Comparison of ENCODE assay signal across 7 cellular contexts in the genomic region with DNA sequence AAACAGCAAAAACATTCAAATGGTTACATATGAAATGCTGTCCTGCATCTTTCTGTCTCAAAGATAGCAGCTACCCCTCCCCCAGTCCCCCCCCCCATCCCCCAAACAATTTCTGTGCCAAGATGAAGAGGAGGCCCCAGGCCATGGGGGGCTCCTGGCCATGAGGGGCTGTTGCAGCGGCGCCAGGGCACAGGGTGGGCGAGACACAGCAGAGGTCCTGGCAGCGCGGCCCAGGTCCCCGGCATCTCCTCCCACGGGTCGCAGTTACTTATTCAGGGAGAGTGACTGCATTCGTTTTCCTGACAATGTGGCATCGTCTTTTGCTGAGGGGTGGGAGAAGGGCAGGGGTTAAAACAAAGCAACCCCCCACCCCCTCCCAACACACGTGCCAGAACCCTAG. TPM values are rescaled to one million over a fixed set of nuclear protein-coding genes. Genes with fewer than 3 reads are reported as not detected.
A peak's percentile ranks its signal among the peaks of the same experiment; 100 is the strongest.
DNase-seq lines count a peak whose midpoint lies in the region; ATAC-seq, FAIRE-seq and TF ChIP-seq lines count a peak whose summit lies in the region.
"Not testable (repeated sequence)": the region's sequence is repeated elsewhere in the genome, so short reads cannot be mapped to it uniquely, and the experiment has no call there.

No MANE protein-coding gene starts in this region.

- DNase-seq in CD4-positive, alpha-beta T cell; Panc1 (ENCODE audit: low read depth, low spot score); activated CD4-positive, alpha-beta T cell treated with anti-CD3 and anti-CD28 coated beads for 36 hours; activated T-cell treated with anti-CD3 and anti-CD28 coated beads, Interleukin-2, amount 50 U/mL, for 24 hours; astrocyte (ENCODE audit: low read depth); HepG2 (ENCODE audit: low spot score): not testable (repeated sequence)
- peak; percentile 14 for DNase-seq in osteoblast (ENCODE audit: insufficient read length, low spot score, missing footprints)

- not testable (repeated sequence) for H3K27me3 ChIP-seq in CD4-positive, alpha-beta T cell (ENCODE audit: control insufficient read depth, insufficient read depth, low read length); Panc1 (ENCODE audit: control insufficient read depth, insufficient read depth, low read length); astrocyte (ENCODE audit: insufficient read depth, low read length); HepG2 (ENCODE audit: control insufficient read depth in 1 of 2, insufficient read depth in 2 of 2, low read length in 2 of 2); osteoblast (ENCODE audit: insufficient read depth, low read length)

- H3K27ac ChIP-seq in CD4-positive, alpha-beta T cell (ENCODE audit: low read depth, low read length); astrocyte (ENCODE audit: low read depth, low read length); HepG2 (ENCODE audit: extremely low read length, insufficient read depth, low read length); osteoblast (ENCODE audit: low read depth, low read length): not testable (repeated sequence)
- peak overlapping the region; percentile 78; the same call in 1 of the 2 replicates for H3K27ac ChIP-seq in Panc1 (ENCODE audit: low read length)

- POLR2A ChIA-PET in CD4-positive, alpha-beta T cell (lab: Charles Lee): interaction anchor here (8.7 kb wide), 1 partner anchor 12 kb away, joined by 105 read pairs; the partner anchor contains the start of genes BUD31 and PDAP1
- POLR2A ChIA-PET in Panc1 (lab: Charles Lee); activated CD4-positive, alpha-beta T cell treated with anti-CD3 and anti-CD28 coated beads for 36 hours (lab: Charles Lee): not testable (repeated sequence)
- POLR2A ChIA-PET in HepG2 (lab: Yijun Ruan, JAX): interaction anchor here (1.9 kb wide), 1 partner anchor 12 kb away, joined by 7 read pairs; the partner anchor contains the start of genes BUD31 and PDAP1

- CTCF ChIA-PET in CD4-positive, alpha-beta T cell (lab: Charles Lee); Panc1 (lab: Charles Lee); HepG2 (lab: Yijun Ruan, JAX; ENCODE audit: low intra/inter-chr PET ratio, low total read pairs): not testable (repeated sequence)
- CTCF ChIA-PET in activated CD4-positive, alpha-beta T cell treated with anti-CD3 and anti-CD28 coated beads for 36 hours (lab: Charles Lee): interaction anchor here (1.2 kb wide), 1 partner anchor 10 kb away, joined by 5 read pairs; no protein-coding TSS in a partner anchor

- peak overlapping the region; percentile 27 for H3K27ac Mint-ChIP-seq in CD4-positive, alpha-beta T cell
- peak overlapping the region; percentile 51 for H3K27ac Mint-ChIP-seq in activated CD4-positive, alpha-beta T cell treated with anti-CD3 and anti-CD28 coated beads for 36 hours
- H3K27ac Mint-ChIP-seq in activated T-cell treated with anti-CD3 and anti-CD28 coated beads, Interleukin-2, amount 50 U/mL, for 24 hours: peak overlapping the region; percentile 92
- H3K27ac Mint-ChIP-seq in astrocyte (ENCODE audit: unreplicated experiment): peak overlapping the region; percentile 62

- not testable (repeated sequence) for TF ChIP-seq CTCF in CD4-positive, alpha-beta T cell (IDR thresholded peaks at IDR 0.05); Panc1 (IDR thresholded peaks at IDR 0.05); astrocyte (IDR thresholded peaks at IDR 0.05; ENCODE audit: insufficient read depth, low read depth, low read length); HepG2 (CRISPR knock-in tag; IDR thresholded peaks at IDR 0.05); osteoblast (IDR thresholded peaks at IDR 0.05; ENCODE audit: extremely low read depth, low read depth, low read length)

- H3K4me1 ChIP-seq in Panc1 (ENCODE audit: control insufficient read depth, insufficient read depth, low read length) (peaks cover 59% of the 10 kb centered on the region), astrocyte (ENCODE audit: insufficient read depth, low read length) (peaks cover 17% of the 10 kb centered on the region)
- not testable (repeated sequence) for H3K4me1 ChIP-seq in HepG2 (ENCODE audit: insufficient read depth, low read length); osteoblast (ENCODE audit: insufficient read depth, low read length)

- not testable (repeated sequence) for H3K4me3 ChIP-seq in Panc1 (ENCODE audit: low read depth in 2 of 2, low read length in 2 of 2); astrocyte (ENCODE audit: insufficient read depth, low read depth, low read length); HepG2 (replicated peaks in 1 of 3; ENCODE audit: insufficient read depth in 1 of 3, low read depth in 2 of 3, low read length in 3 of 3); osteoblast (ENCODE audit: insufficient read depth, low read length)

- not testable (repeated sequence) for H3K36me3 ChIP-seq in Panc1 (ENCODE audit: control insufficient read depth, insufficient read depth, low read length)
- peaks cover 39% of the 10 kb centered on the region for H3K36me3 ChIP-seq in astrocyte (ENCODE audit: insufficient read depth, low read length)
- peaks cover 33 to 83% of the 10 kb centered on the region in 2 experiments for H3K36me3 ChIP-seq in HepG2 (replicated peaks in 1 of 2; ENCODE audit: control insufficient read depth in 1 of 2, insufficient read depth in 2 of 2, low read length in 2 of 2)
- H3K36me3 ChIP-seq in osteoblast (ENCODE audit: insufficient read depth, low read length): peaks cover 81% of the 10 kb centered on the region

- not testable (repeated sequence) for H3K9me3 Mint-ChIP-seq in CD4-positive, alpha-beta T cell; activated CD4-positive, alpha-beta T cell treated with anti-CD3 and anti-CD28 coated beads for 36 hours (ENCODE audit: low read depth); activated T-cell treated with anti-CD3 and anti-CD28 coated beads, Interleukin-2, amount 50 U/mL, for 24 hours; astrocyte (ENCODE audit: unreplicated experiment)

- H4K20me1 ChIP-seq in astrocyte (ENCODE audit: insufficient read depth, low read length): peaks cover 86% of the 10 kb centered on the region
- H4K20me1 ChIP-seq in HepG2 (ENCODE audit: insufficient read depth, low read length): not testable (repeated sequence)
- peaks cover 27% of the 10 kb centered on the region for H4K20me1 ChIP-seq in osteoblast (ENCODE audit: insufficient read depth, low read length)

- not testable (repeated sequence) for H3K9ac ChIP-seq in astrocyte (ENCODE audit: low read length); HepG2 (ENCODE audit: insufficient read depth, low read depth, low read length)

- TF ChIP-seq EP300 in HepG2 (IDR thresholded peaks at IDR 0.05; ENCODE audit: low read depth in 2 of 2, low read length in 2 of 2); HepG2 (CRISPR knock-in tag; IDR thresholded peaks at IDR 0.05; ENCODE audit: borderline replicate concordance): not testable (repeated sequence)

- not testable (repeated sequence) for TF ChIP-seq POLR2A in HepG2 (IDR thresholded peaks at IDR 0.05; ENCODE audit: insufficient read depth in 1 of 2, low read depth in 2 of 2, low read length in 2 of 2)

- intact Hi-C loops in CD4-positive, alpha-beta T cell (cut with DNase I, micrococcal nuclease); Panc1 (cut with micrococcal nuclease; ENCODE audit: unreplicated experiment); activated CD4-positive, alpha-beta T cell treated with anti-CD3 and anti-CD28 coated beads for 36 hours (cut with DNase I, micrococcal nuclease); HepG2 (cut with micrococcal nuclease; ENCODE audit: unreplicated experiment): not testable (repeated sequence)

- in situ Hi-C loops in Panc1 (cut with HindIII; ENCODE audit: low pct_unique_long_range_greater_than_20kb, low sequenced_read_pairs); HepG2 (cut with HindIII; ENCODE audit: extremely low pct_ligation_motif_present, low pct_unique_long_range_greater_than_20kb): not testable (repeated sequence)

- H3K4me1 Mint-ChIP-seq in CD4-positive, alpha-beta T cell (ENCODE audit: low read depth): peaks cover 24% of the 10 kb centered on the region
- peaks cover 20% of the 10 kb centered on the region for H3K4me1 Mint-ChIP-seq in activated CD4-positive, alpha-beta T cell treated with anti-CD3 and anti-CD28 coated beads for 36 hours
- H3K4me1 Mint-ChIP-seq in activated T-cell treated with anti-CD3 and anti-CD28 coated beads, Interleukin-2, amount 50 U/mL, for 24 hours (ENCODE audit: low read depth): peaks cover 33% of the 10 kb centered on the region
- peaks cover 14% of the 10 kb centered on the region for H3K4me1 Mint-ChIP-seq in astrocyte (ENCODE audit: low read depth, unreplicated experiment)

- 97% methylated on average over 11 of the region's 11 CpGs for WGBS in HepG2 (ENCODE audit: low lambda C conversion rate)

- not testable (repeated sequence) for H3K4me2 ChIP-seq in astrocyte (ENCODE audit: low read length); HepG2 (ENCODE audit: low read depth, low read length); osteoblast (ENCODE audit: insufficient read depth, low read length)

- H3K36me3 Mint-ChIP-seq in CD4-positive, alpha-beta T cell (ENCODE audit: low read depth): peaks cover 91% of the 10 kb centered on the region
- peaks cover 65% of the 10 kb centered on the region for H3K36me3 Mint-ChIP-seq in activated CD4-positive, alpha-beta T cell treated with anti-CD3 and anti-CD28 coated beads for 36 hours (ENCODE audit: low read depth)
- H3K36me3 Mint-ChIP-seq in activated T-cell treated with anti-CD3 and anti-CD28 coated beads, Interleukin-2, amount 50 U/mL, for 24 hours (ENCODE audit: low read depth): peaks cover 99% of the 10 kb centered on the region
- H3K36me3 Mint-ChIP-seq in astrocyte (ENCODE audit: low read depth, unreplicated experiment): peaks cover 21% of the 10 kb centered on the region

- FAIRE-seq in astrocyte (lab: Jason Lieb, UNC); HepG2 (lab: Jason Lieb, UNC): not testable (repeated sequence)

- not testable (repeated sequence) for H2AFZ ChIP-seq in astrocyte (ENCODE audit: low read depth, low read length); HepG2 (ENCODE audit: low read length); osteoblast (ENCODE audit: low read length)

- not testable (repeated sequence) for ATAC-seq in CD4-positive, alpha-beta T cell (ENCODE audit: poor library complexity); Panc1; activated CD4-positive, alpha-beta T cell treated with anti-CD3 and anti-CD28 coated beads for 36 hours; HepG2

- not testable (repeated sequence) for TF ChIP-seq RAD21 in HepG2 (CRISPR knock-in tag; IDR thresholded peaks at IDR 0.05)

- not testable (repeated sequence) for H3K4me3 Mint-ChIP-seq in CD4-positive, alpha-beta T cell; activated CD4-positive, alpha-beta T cell treated with anti-CD3 and anti-CD28 coated beads for 36 hours; activated T-cell treated with anti-CD3 and anti-CD28 coated beads, Interleukin-2, amount 50 U/mL, for 24 hours; astrocyte (ENCODE audit: unreplicated experiment)

- not testable (repeated sequence) for H3K9me3 ChIP-seq in CD4-positive, alpha-beta T cell (ENCODE audit: control insufficient read depth, low read length); Panc1 (ENCODE audit: control insufficient read depth, insufficient read depth, low read depth, low read length); astrocyte (ENCODE audit: insufficient read depth, low read depth, low read length); HepG2 (ENCODE audit: low read length); osteoblast (ENCODE audit: low read depth, low read length)

- H3K27me3 Mint-ChIP-seq in CD4-positive, alpha-beta T cell; activated CD4-positive, alpha-beta T cell treated with anti-CD3 and anti-CD28 coated beads for 36 hours; activated T-cell treated with anti-CD3 and anti-CD28 coated beads, Interleukin-2, amount 50 U/mL, for 24 hours; astrocyte (ENCODE audit: low read depth, unreplicated experiment): not testable (repeated sequence)

- H3K79me2 ChIP-seq in astrocyte (ENCODE audit: insufficient read depth, low read length) (peaks cover 27% of the 10 kb centered on the region), osteoblast (ENCODE audit: insufficient read depth, low read length) (peaks cover 29% of the 10 kb centered on the region)
- not testable (repeated sequence) for H3K79me2 ChIP-seq in HepG2 (ENCODE audit: insufficient read depth, low read length)

- not testable (repeated sequence) for BruUV-seq in Panc1 (replicated peaks; lab: Mats Ljungman, UMichigan); HepG2 (replicated peaks; lab: Mats Ljungman, UMichigan)

RNA-seq across cellular contexts. Expression of gene PDAP1, which starts 12.0 kb away (rescaled TPM):
- total RNA-seq in CD4-positive, alpha-beta T cell: 10 to 100 TPM; 35.0 to 38.0 TPM
- total RNA-seq in Panc1 (2021; ENCODE audit: unreplicated experiment) (147 TPM), astrocyte (106 and 111 TPM in 2 replicates), HepG2 (2016; rRNA removed; fragmentation: Illumina TruSeq; extraction: Trizol) (95.1 and 100 TPM in 2 replicates), osteoblast (33.0 and 33.7 TPM in 2 replicates)
- 442 TPM for polyA plus RNA-seq in Panc1 (2012; ENCODE audit: insufficient read length)
- total RNA-seq in activated CD4-positive, alpha-beta T cell treated with anti-CD3 and anti-CD28 coated beads for 36 hours: 100 to 1,000 TPM; 171 TPM
- total RNA-seq in HepG2 (2016; cell fraction: cytosol; rRNA removed; fragmentation: Illumina TruSeq; extraction: Trizol; ENCODE audit: low read depth): 15.0 and 19.2 TPM in 2 replicates
- total RNA-seq in HepG2 (2016; cell fraction: insoluble cytoplasmic fraction; rRNA removed; fragmentation: Illumina TruSeq; extraction: Trizol): 90.3 and 105 TPM in 2 replicates
- 52.2 and 52.9 TPM in 2 replicates for total RNA-seq in HepG2 (2016; cell fraction: membrane; rRNA removed; fragmentation: Illumina TruSeq; extraction: Trizol)
- total RNA-seq in HepG2 (2016; cell fraction: nucleus; rRNA removed; fragmentation: Illumina TruSeq; extraction: Trizol): 30.1 and 33.8 TPM in 2 replicates
- polyA plus RNA-seq in HepG2 (2011; rRNA removed): 12.8 and 13.0 TPM in 2 replicates
- polyA plus RNA-seq in HepG2 (2011; cell fraction: cytosol; rRNA removed): 19.6 and 25.2 TPM in 2 replicates
- 14.1 and 20.3 TPM in 2 replicates for polyA plus RNA-seq in HepG2 (2011; cell fraction: nucleus; rRNA removed)
- polyA plus RNA-seq in HepG2 (2012): 53.9 and 81.7 TPM in 2 replicates
- 38.3 and 39.1 TPM in 2 replicates for polyA plus RNA-seq in HepG2 (2016; cell fraction: cytosol; fragmentation: Illumina TruSeq; extraction: Trizol; ENCODE audit: low read depth)
- polyA plus RNA-seq in HepG2 (2016; cell fraction: insoluble cytoplasmic fraction; fragmentation: Illumina TruSeq; extraction: Trizol; ENCODE audit: low read depth): 158 and 188 TPM in 2 replicates
- polyA plus RNA-seq in HepG2 (2016; cell fraction: membrane; fragmentation: Illumina TruSeq; extraction: Trizol; ENCODE audit: low read depth): 81.7 and 84.4 TPM in 2 replicates
- 112 and 119 TPM in 2 replicates for polyA plus RNA-seq in HepG2 (2016; cell fraction: nucleus; fragmentation: Illumina TruSeq; extraction: Trizol; ENCODE audit: insufficient read depth, low read depth)
- polyA minus RNA-seq in HepG2 (2011; rRNA and poly(A)+ RNA removed; ENCODE audit: low replicate concordance): 11.3 and 20.5 TPM in 2 replicates
- polyA minus RNA-seq in HepG2 (2011; cell fraction: cytosol; rRNA and poly(A)+ RNA removed): 9.1 and 13.5 TPM in 2 replicates
- 5.4 and 7.5 TPM in 2 replicates for polyA minus RNA-seq in HepG2 (2011; cell fraction: nucleus; rRNA and poly(A)+ RNA removed)

RNA-seq across cellular contexts. Expression of gene BUD31, which starts 12.4 kb away (rescaled TPM):
- total RNA-seq in CD4-positive, alpha-beta T cell: 100 to 1,000 TPM; 147 to 153 TPM
- total RNA-seq in Panc1 (2021; ENCODE audit: unreplicated experiment) (179 TPM), astrocyte (167 and 176 TPM in 2 replicates), HepG2 (2016; rRNA removed; fragmentation: Illumina TruSeq; extraction: Trizol) (79.1 and 101 TPM in 2 replicates), osteoblast (122 and 124 TPM in 2 replicates)
- polyA plus RNA-seq in Panc1 (2012; ENCODE audit: insufficient read length): 225 TPM
- 100 to 1,000 TPM; 140 to 190 TPM for total RNA-seq in activated CD4-positive, alpha-beta T cell treated with anti-CD3 and anti-CD28 coated beads for 36 hours
- total RNA-seq in HepG2 (2016; cell fraction: cytosol; rRNA removed; fragmentation: Illumina TruSeq; extraction: Trizol; ENCODE audit: low read depth): 107 and 126 TPM in 2 replicates
- total RNA-seq in HepG2 (2016; cell fraction: insoluble cytoplasmic fraction; rRNA removed; fragmentation: Illumina TruSeq; extraction: Trizol): 82.3 and 106 TPM in 2 replicates
- 94.8 and 104 TPM in 2 replicates for total RNA-seq in HepG2 (2016; cell fraction: membrane; rRNA removed; fragmentation: Illumina TruSeq; extraction: Trizol)
- 32.8 and 34.3 TPM in 2 replicates for total RNA-seq in HepG2 (2016; cell fraction: nucleus; rRNA removed; fragmentation: Illumina TruSeq; extraction: Trizol)
- 29.8 and 35.1 TPM in 2 replicates for polyA plus RNA-seq in HepG2 (2011; rRNA removed)
- 28.0 and 29.4 TPM in 2 replicates for polyA plus RNA-seq in HepG2 (2011; cell fraction: cytosol; rRNA removed)
- polyA plus RNA-seq in HepG2 (2011; cell fraction: nucleus; rRNA removed): 22.8 and 23.2 TPM in 2 replicates
- polyA plus RNA-seq in HepG2 (2012): 43.3 and 47.1 TPM in 2 replicates
- 95.5 and 116 TPM in 2 replicates for polyA plus RNA-seq in HepG2 (2016; cell fraction: cytosol; fragmentation: Illumina TruSeq; extraction: Trizol; ENCODE audit: low read depth)
- 107 and 115 TPM in 2 replicates for polyA plus RNA-seq in HepG2 (2016; cell fraction: insoluble cytoplasmic fraction; fragmentation: Illumina TruSeq; extraction: Trizol; ENCODE audit: low read depth)
- polyA plus RNA-seq in HepG2 (2016; cell fraction: membrane; fragmentation: Illumina TruSeq; extraction: Trizol; ENCODE audit: low read depth): 80.6 and 97.1 TPM in 2 replicates
- polyA plus RNA-seq in HepG2 (2016; cell fraction: nucleus; fragmentation: Illumina TruSeq; extraction: Trizol; ENCODE audit: insufficient read depth, low read depth): 49.7 and 51.5 TPM in 2 replicates
- polyA minus RNA-seq in HepG2 (2011; rRNA and poly(A)+ RNA removed; ENCODE audit: low replicate concordance): 27.6 and 30.9 TPM in 2 replicates
- polyA minus RNA-seq in HepG2 (2011; cell fraction: cytosol; rRNA and poly(A)+ RNA removed): 16.5 and 20.6 TPM in 2 replicates
- polyA minus RNA-seq in HepG2 (2011; cell fraction: nucleus; rRNA and poly(A)+ RNA removed): 17.6 and 25.0 TPM in 2 replicates

RNA-seq across cellular contexts. Expression of gene ARPC1B, which starts 21.9 kb away (rescaled TPM):
- 10 to 100 TPM; 58.8 to 66.6 TPM for total RNA-seq in CD4-positive, alpha-beta T cell
- total RNA-seq in Panc1 (2021; ENCODE audit: unreplicated experiment) (266 TPM), astrocyte (170 and 175 TPM in 2 replicates), HepG2 (2016; rRNA removed; fragmentation: Illumina TruSeq; extraction: Trizol) (89.1 and 92.2 TPM in 2 replicates), osteoblast (248 and 273 TPM in 2 replicates)
- 692 TPM for polyA plus RNA-seq in Panc1 (2012; ENCODE audit: insufficient read length)
- 100 to 1,000 TPM; 318 to 326 TPM for total RNA-seq in activated CD4-positive, alpha-beta T cell treated with anti-CD3 and anti-CD28 coated beads for 36 hours
- total RNA-seq in HepG2 (2016; cell fraction: cytosol; rRNA removed; fragmentation: Illumina TruSeq; extraction: Trizol; ENCODE audit: low read depth): 177 and 178 TPM in 2 replicates
- 96.5 and 103 TPM in 2 replicates for total RNA-seq in HepG2 (2016; cell fraction: insoluble cytoplasmic fraction; rRNA removed; fragmentation: Illumina TruSeq; extraction: Trizol)
- total RNA-seq in HepG2 (2016; cell fraction: membrane; rRNA removed; fragmentation: Illumina TruSeq; extraction: Trizol): 193 and 196 TPM in 2 replicates
- total RNA-seq in HepG2 (2016; cell fraction: nucleus; rRNA removed; fragmentation: Illumina TruSeq; extraction: Trizol): 40.7 and 55.8 TPM in 2 replicates
- polyA plus RNA-seq in HepG2 (2011; rRNA removed): 72.9 and 89.3 TPM in 2 replicates
- polyA plus RNA-seq in HepG2 (2011; cell fraction: cytosol; rRNA removed): 96.6 and 133 TPM in 2 replicates
- 99.1 and 115 TPM in 2 replicates for polyA plus RNA-seq in HepG2 (2011; cell fraction: nucleus; rRNA removed)
- 36.2 and 88.7 TPM in 2 replicates for polyA plus RNA-seq in HepG2 (2012)
- 263 and 307 TPM in 2 replicates for polyA plus RNA-seq in HepG2 (2016; cell fraction: cytosol; fragmentation: Illumina TruSeq; extraction: Trizol; ENCODE audit: low read depth)
- 123 and 124 TPM in 2 replicates for polyA plus RNA-seq in HepG2 (2016; cell fraction: insoluble cytoplasmic fraction; fragmentation: Illumina TruSeq; extraction: Trizol; ENCODE audit: low read depth)
- 224 and 233 TPM in 2 replicates for polyA plus RNA-seq in HepG2 (2016; cell fraction: membrane; fragmentation: Illumina TruSeq; extraction: Trizol; ENCODE audit: low read depth)
- polyA plus RNA-seq in HepG2 (2016; cell fraction: nucleus; fragmentation: Illumina TruSeq; extraction: Trizol; ENCODE audit: insufficient read depth, low read depth): 78.2 and 84.5 TPM in 2 replicates
- 58.7 and 66.9 TPM in 2 replicates for polyA minus RNA-seq in HepG2 (2011; rRNA and poly(A)+ RNA removed; ENCODE audit: low replicate concordance)
- polyA minus RNA-seq in HepG2 (2011; cell fraction: cytosol; rRNA and poly(A)+ RNA removed): 37.9 and 45.0 TPM in 2 replicates
- 27.1 and 29.6 TPM in 2 replicates for polyA minus RNA-seq in HepG2 (2011; cell fraction: nucleus; rRNA and poly(A)+ RNA removed)

RNA-seq across cellular contexts. Expression of gene PTCD1, which starts 42.2 kb away (rescaled TPM):
- 1 to 10 TPM; 4.8 to 5.3 TPM for total RNA-seq in CD4-positive, alpha-beta T cell
- total RNA-seq in Panc1 (2021; ENCODE audit: unreplicated experiment) (15.0 TPM), astrocyte (5.8 and 7.4 TPM in 2 replicates), HepG2 (2016; rRNA removed; fragmentation: Illumina TruSeq; extraction: Trizol) (4.7 and 8.4 TPM in 2 replicates), osteoblast (5.3 and 7.6 TPM in 2 replicates)
- polyA plus RNA-seq in Panc1 (2012; ENCODE audit: insufficient read length): 13.8 TPM
- 1 to 10 TPM; 4.7 to 7.7 TPM for total RNA-seq in activated CD4-positive, alpha-beta T cell treated with anti-CD3 and anti-CD28 coated beads for 36 hours
- 1.1 TPM in 2 replicates for total RNA-seq in HepG2 (2016; cell fraction: cytosol; rRNA removed; fragmentation: Illumina TruSeq; extraction: Trizol; ENCODE audit: low read depth)
- total RNA-seq in HepG2 (2016; cell fraction: insoluble cytoplasmic fraction; rRNA removed; fragmentation: Illumina TruSeq; extraction: Trizol): 6.6 and 6.9 TPM in 2 replicates
- total RNA-seq in HepG2 (2016; cell fraction: membrane; rRNA removed; fragmentation: Illumina TruSeq; extraction: Trizol): 2.7 and 3.1 TPM in 2 replicates
- total RNA-seq in HepG2 (2016; cell fraction: nucleus; rRNA removed; fragmentation: Illumina TruSeq; extraction: Trizol): 5.3 and 7.0 TPM in 2 replicates
- 3.0 and 3.4 TPM in 2 replicates for polyA plus RNA-seq in HepG2 (2011; rRNA removed)
- polyA plus RNA-seq in HepG2 (2011; cell fraction: cytosol; rRNA removed): 2.6 and 3.5 TPM in 2 replicates
- 8.7 and 9.3 TPM in 2 replicates for polyA plus RNA-seq in HepG2 (2011; cell fraction: nucleus; rRNA removed)
- polyA plus RNA-seq in HepG2 (2012): 2.8 and 4.0 TPM in 2 replicates
- 0.45 and 0.50 TPM in 2 replicates for polyA plus RNA-seq in HepG2 (2016; cell fraction: cytosol; fragmentation: Illumina TruSeq; extraction: Trizol; ENCODE audit: low read depth)
- 3.6 and 4.2 TPM in 2 replicates for polyA plus RNA-seq in HepG2 (2016; cell fraction: insoluble cytoplasmic fraction; fragmentation: Illumina TruSeq; extraction: Trizol; ENCODE audit: low read depth)
- 1.1 TPM in 2 replicates for polyA plus RNA-seq in HepG2 (2016; cell fraction: membrane; fragmentation: Illumina TruSeq; extraction: Trizol; ENCODE audit: low read depth)
- polyA plus RNA-seq in HepG2 (2016; cell fraction: nucleus; fragmentation: Illumina TruSeq; extraction: Trizol; ENCODE audit: insufficient read depth, low read depth): 7.2 and 7.4 TPM in 2 replicates
- 4.9 and 6.4 TPM in 2 replicates for polyA minus RNA-seq in HepG2 (2011; rRNA and poly(A)+ RNA removed; ENCODE audit: low replicate concordance)
- polyA minus RNA-seq in HepG2 (2011; cell fraction: cytosol; rRNA and poly(A)+ RNA removed): 2.3 and 3.4 TPM in 2 replicates
- 3.3 and 5.2 TPM in 2 replicates for polyA minus RNA-seq in HepG2 (2011; cell fraction: nucleus; rRNA and poly(A)+ RNA removed)

RNA-seq across cellular contexts. Expression of gene CPSF4, which starts 42.3 kb away (rescaled TPM):
- total RNA-seq in CD4-positive, alpha-beta T cell: 10 to 100 TPM; 28.1 to 31.7 TPM
- 57.0 TPM for total RNA-seq in Panc1 (2021; ENCODE audit: unreplicated experiment)
- polyA plus RNA-seq in Panc1 (2012; ENCODE audit: insufficient read length): 44.8 TPM
- 10 to 100 TPM; 56.1 to 57.9 TPM for total RNA-seq in activated CD4-positive, alpha-beta T cell treated with anti-CD3 and anti-CD28 coated beads for 36 hours
- total RNA-seq in astrocyte: 42.8 and 46.8 TPM in 2 replicates
- total RNA-seq in HepG2 (2016; rRNA removed; fragmentation: Illumina TruSeq; extraction: Trizol): 44.4 and 49.6 TPM in 2 replicates
- 49.0 and 53.5 TPM in 2 replicates for total RNA-seq in HepG2 (2016; cell fraction: cytosol; rRNA removed; fragmentation: Illumina TruSeq; extraction: Trizol; ENCODE audit: low read depth)
- total RNA-seq in HepG2 (2016; cell fraction: insoluble cytoplasmic fraction; rRNA removed; fragmentation: Illumina TruSeq; extraction: Trizol): 45.9 and 53.1 TPM in 2 replicates
- total RNA-seq in HepG2 (2016; cell fraction: membrane; rRNA removed; fragmentation: Illumina TruSeq; extraction: Trizol): 79.7 and 79.9 TPM in 2 replicates
- 37.5 and 41.5 TPM in 2 replicates for total RNA-seq in HepG2 (2016; cell fraction: nucleus; rRNA removed; fragmentation: Illumina TruSeq; extraction: Trizol)
- 34.1 and 46.9 TPM in 2 replicates for polyA plus RNA-seq in HepG2 (2011; rRNA removed)
- 25.3 and 33.9 TPM in 2 replicates for polyA plus RNA-seq in HepG2 (2011; cell fraction: cytosol; rRNA removed)
- 91.4 and 98.3 TPM in 2 replicates for polyA plus RNA-seq in HepG2 (2011; cell fraction: nucleus; rRNA removed)
- polyA plus RNA-seq in HepG2 (2012): 20.7 and 21.6 TPM in 2 replicates
- 59.8 and 60.5 TPM in 2 replicates for polyA plus RNA-seq in HepG2 (2016; cell fraction: cytosol; fragmentation: Illumina TruSeq; extraction: Trizol; ENCODE audit: low read depth)
- polyA plus RNA-seq in HepG2 (2016; cell fraction: insoluble cytoplasmic fraction; fragmentation: Illumina TruSeq; extraction: Trizol; ENCODE audit: low read depth): 48.9 and 50.6 TPM in 2 replicates
- polyA plus RNA-seq in HepG2 (2016; cell fraction: membrane; fragmentation: Illumina TruSeq; extraction: Trizol; ENCODE audit: low read depth): 72.4 and 75.2 TPM in 2 replicates
- polyA plus RNA-seq in HepG2 (2016; cell fraction: nucleus; fragmentation: Illumina TruSeq; extraction: Trizol; ENCODE audit: insufficient read depth, low read depth): 101 and 102 TPM in 2 replicates
- polyA minus RNA-seq in HepG2 (2011; rRNA and poly(A)+ RNA removed; ENCODE audit: low replicate concordance): 50.0 and 95.3 TPM in 2 replicates
- polyA minus RNA-seq in HepG2 (2011; cell fraction: cytosol; rRNA and poly(A)+ RNA removed): 12.8 and 13.5 TPM in 2 replicates
- polyA minus RNA-seq in HepG2 (2011; cell fraction: nucleus; rRNA and poly(A)+ RNA removed): 36.1 and 37.3 TPM in 2 replicates
- 80.2 and 101 TPM in 2 replicates for total RNA-seq in osteoblast

Comparison
In these comparisons a context has a peak if more than half of its experiments do, and no peak if none do; other contexts are left out.
1. H3K27ac Mint-ChIP-seq: peak in every context shown above with its lines; median percentile 92 in activated T-cell treated with anti-CD3 and anti-CD28 coated beads, Interleukin-2, amount 50 U/mL, for 24 hours; 62 in astrocyte; 51 in activated CD4-positive, alpha-beta T cell treated with anti-CD3 and anti-CD28 coated beads for 36 hours; 27 in CD4-positive, alpha-beta T cell.